Comparison of ENCODE assay signal across 1 cellular context in the genomic region with DNA sequence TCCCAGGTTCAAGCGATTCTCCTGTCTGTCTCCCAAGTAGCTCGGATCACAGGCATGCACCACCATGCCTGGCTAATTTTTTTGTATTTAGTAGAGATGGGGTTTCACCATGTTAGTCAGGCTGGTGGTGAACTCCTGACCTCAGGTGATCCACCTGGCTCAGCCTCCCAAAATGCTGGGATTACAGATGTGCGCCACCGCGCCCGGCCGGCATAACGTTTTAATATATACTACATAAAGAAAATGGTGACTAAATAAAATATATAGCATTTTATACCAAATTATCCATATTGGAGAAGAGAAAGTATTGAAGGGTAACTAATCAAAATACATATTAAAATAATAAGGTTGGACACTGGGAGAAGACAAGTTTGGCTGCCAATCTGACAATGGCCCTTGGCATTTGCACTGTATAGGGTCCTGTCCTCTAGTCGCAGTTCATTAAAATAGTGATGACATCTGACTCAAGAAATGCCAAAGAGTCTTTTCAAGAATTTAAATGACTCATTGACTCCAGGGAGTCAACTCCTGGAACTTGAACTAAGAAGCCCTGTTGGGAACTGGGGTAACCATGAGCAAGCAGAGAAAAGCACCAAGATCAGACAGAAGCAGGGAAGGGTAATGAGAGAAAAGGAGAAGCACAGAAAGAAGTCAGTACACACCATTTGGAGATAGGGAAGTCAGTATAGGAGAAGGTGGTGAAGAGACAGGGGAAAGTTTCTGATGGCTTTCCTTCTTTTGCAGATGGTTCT.
TF ChIP-seq lines count a peak whose summit lies in the region.

No MANE protein-coding gene starts in this region.

TF ChIP-seq in A549, 52 proteins besides CTCF, POLR2A, EP300 and RAD21 (continued from another document):
- TF ChIP-seq, protein P1, sequence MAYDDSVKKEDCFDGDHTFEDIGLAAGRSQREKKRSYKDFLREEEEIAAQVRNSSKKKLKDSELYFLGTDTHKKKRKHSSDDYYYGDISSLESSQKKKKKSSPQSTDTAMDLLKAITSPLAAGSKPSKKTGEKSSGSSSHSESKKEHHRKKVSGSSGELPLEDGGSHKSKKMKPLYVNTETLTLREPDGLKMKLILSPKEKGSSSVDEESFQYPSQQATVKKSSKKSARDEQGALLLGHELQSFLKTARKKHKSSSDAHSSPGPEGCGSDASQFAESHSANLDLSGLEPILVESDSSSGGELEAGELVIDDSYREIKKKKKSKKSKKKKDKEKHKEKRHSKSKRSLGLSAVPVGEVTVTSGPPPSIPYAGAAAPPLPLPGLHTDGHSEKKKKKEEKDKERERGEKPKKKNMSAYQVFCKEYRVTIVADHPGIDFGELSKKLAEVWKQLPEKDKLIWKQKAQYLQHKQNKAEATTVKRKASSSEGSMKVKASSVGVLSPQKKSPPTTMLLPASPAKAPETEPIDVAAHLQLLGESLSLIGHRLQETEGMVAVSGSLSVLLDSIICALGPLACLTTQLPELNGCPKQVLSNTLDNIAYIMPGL (CRISPR knock-in tag; IDR thresholded peaks at IDR 0.05; ENCODE audit: borderline replicate concordance) = no peak
- TF ChIP-seq, protein P2, sequence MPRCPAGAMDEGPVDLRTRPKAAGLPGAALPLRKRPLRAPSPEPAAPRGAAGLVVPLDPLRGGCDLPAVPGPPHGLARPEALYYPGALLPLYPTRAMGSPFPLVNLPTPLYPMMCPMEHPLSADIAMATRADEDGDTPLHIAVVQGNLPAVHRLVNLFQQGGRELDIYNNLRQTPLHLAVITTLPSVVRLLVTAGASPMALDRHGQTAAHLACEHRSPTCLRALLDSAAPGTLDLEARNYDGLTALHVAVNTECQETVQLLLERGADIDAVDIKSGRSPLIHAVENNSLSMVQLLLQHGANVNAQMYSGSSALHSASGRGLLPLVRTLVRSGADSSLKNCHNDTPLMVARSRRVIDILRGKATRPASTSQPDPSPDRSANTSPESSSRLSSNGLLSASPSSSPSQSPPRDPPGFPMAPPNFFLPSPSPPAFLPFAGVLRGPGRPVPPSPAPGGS (IDR thresholded peaks at IDR 0.05) = no peak
- TF ChIP-seq, protein P3, sequence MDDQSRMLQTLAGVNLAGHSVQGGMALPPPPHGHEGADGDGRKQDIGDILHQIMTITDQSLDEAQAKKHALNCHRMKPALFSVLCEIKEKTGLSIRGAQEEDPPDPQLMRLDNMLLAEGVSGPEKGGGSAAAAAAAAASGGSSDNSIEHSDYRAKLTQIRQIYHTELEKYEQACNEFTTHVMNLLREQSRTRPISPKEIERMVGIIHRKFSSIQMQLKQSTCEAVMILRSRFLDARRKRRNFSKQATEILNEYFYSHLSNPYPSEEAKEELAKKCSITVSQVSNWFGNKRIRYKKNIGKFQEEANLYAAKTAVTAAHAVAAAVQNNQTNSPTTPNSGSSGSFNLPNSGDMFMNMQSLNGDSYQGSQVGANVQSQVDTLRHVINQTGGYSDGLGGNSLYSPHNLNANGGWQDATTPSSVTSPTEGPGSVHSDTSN (IDR thresholded peaks at IDR 0.05) = no peak
